9 cellular contexts compared by ENCODE assay signal in genomic region chrX:23612846-23613245, GRCh38.
"Had no signal": no experiment of that assay in that cellular context is flagged by ENCODE, and none has a peak within 500 bp of the region (broad histone marks: within the 10 kb centered on the region; RNA-seq: fewer than 3 reads in every experiment).

No MANE protein-coding gene starts in this region.

- H3K4me3 ChIP-seq: GM23248, HAP-1 had no signal

- H3K4me3 Mint-ChIP-seq: H9, HFFc6 had no signal

- H3K9ac ChIP-seq: GM23248 had no signal

- H2AFZ ChIP-seq: GM23248 had no signal

- H3K9me3 Mint-ChIP-seq: H9, HFFc6 had no signal

- H3K4me1 ChIP-seq: HAP-1 had no signal

- ATAC-seq: HCT116 had no signal

- H3K9me3 ChIP-seq: HAP-1 had no signal

- H3K27ac Mint-ChIP-seq: H9, HFFc6 had no signal

- FAIRE-seq: H54 had no signal

- H3K36me3 ChIP-seq: HAP-1 had no signal

- H3K27ac ChIP-seq: GM23248 had no signal

- DNase-seq: GM23248, GOT3, H7, H9, HCEC 1CT, HFFc6 had no signal
